Comparison of ENCODE assay signal across 23 cellular contexts in the genomic region with DNA sequence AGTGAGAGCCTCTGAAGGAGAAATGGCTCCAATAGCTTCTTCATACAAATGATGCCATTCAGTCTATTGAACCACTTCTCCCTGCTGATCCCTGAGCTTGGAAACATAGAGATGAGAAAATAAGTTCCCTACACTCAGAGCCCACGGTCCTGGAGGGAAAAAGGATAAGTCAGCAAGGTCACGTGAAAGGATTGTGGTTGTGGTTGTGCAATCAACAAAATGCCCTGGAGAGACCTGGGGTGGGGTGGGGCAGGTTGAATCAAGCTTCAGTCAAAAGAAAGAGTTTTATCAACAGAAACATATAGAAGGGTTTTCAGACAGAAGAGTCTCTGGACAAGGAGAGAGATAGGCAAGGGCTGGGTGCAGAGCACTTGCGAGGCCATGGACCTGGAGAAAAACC. TPM values are rescaled to one million over a fixed set of nuclear protein-coding genes. Genes with fewer than 3 reads are reported as not detected.
DNase-seq lines count a peak whose midpoint lies in the region; ATAC-seq, FAIRE-seq and TF ChIP-seq lines count a peak whose summit lies in the region.
"Had no signal": no experiment of that assay in that cellular context is flagged by ENCODE, and none has a peak within 500 bp of the region (broad histone marks: within the 10 kb centered on the region; RNA-seq: fewer than 3 reads in every experiment).

No MANE protein-coding gene starts in this region.

- H3K4me1 ChIP-seq in HepG2 (ENCODE audit: insufficient read depth, low read length) (no peaks in the 10 kb centered on the region), right lobe of liver (no peaks in the 10 kb centered on the region), upper lobe of right lung (no peaks in the 10 kb centered on the region)
- H3K4me1 ChIP-seq: A549, sigmoid colon had no signal

- in situ Hi-C loops in HepG2 (cut with HindIII; ENCODE audit: extremely low pct_ligation_motif_present, low pct_unique_long_range_greater_than_20kb) = no loop called here

- no TSS peak for BruUV-seq in HepG2 (replicated peaks; lab: Mats Ljungman, UMichigan)

- CTCF ChIA-PET in HepG2 (lab: Yijun Ruan, JAX; ENCODE audit: low intra/inter-chr PET ratio, low total read pairs) = no interaction called here

- no peak for TF ChIP-seq EP300 in HepG2 (IDR thresholded peaks at IDR 0.05; ENCODE audit: low read depth in 2 of 2, low read length in 2 of 2)
- no peak for TF ChIP-seq EP300 in HepG2 (CRISPR knock-in tag; IDR thresholded peaks at IDR 0.05; ENCODE audit: borderline replicate concordance)

- no peaks in the 10 kb centered on the region for H4K20me1 ChIP-seq in HepG2 (ENCODE audit: insufficient read depth, low read length)

- no peak for DNase-seq in HepG2 (ENCODE audit: low spot score)
- DNase-seq in right lobe of liver = no peak
- DNase-seq in SW480 (ENCODE audit: low spot score) = peak; percentile 54
- DNase-seq in fibroblast of the aortic adventitia (ENCODE audit: low read depth) = peak; percentile 33
- DNase-seq in upper lobe of right lung = no peak
- no peak for DNase-seq in activated CD4-positive, alpha-beta T cell treated with anti-CD3 and anti-CD28 coated beads for 4 hours
- no peak for DNase-seq in activated CD4-positive, alpha-beta T cell treated with anti-CD3 and anti-CD28 coated beads for 48 hours
- DNase-seq: activated CD4-positive, alpha-beta T cell treated with anti-CD3 and anti-CD28 coated beads for 36 hours; activated CD8-positive, alpha-beta memory T cell treated with anti-CD3 and anti-CD28 coated beads, Interleukin-2, amount 50 U/mL, for 4 hours; activated gamma-delta T cell; amniotic stem cell; cerebellar nuclear complex; DMS53; MM.1S; NCI-H187; NCI-H446 treated with DMSO at 0.1 percent for 48 hours; SHP77 treated with DMSO at 0.1 percent for 48 hours; sigmoid colon; stimulated activated naive CD8-positive, alpha-beta T cell treated with anti-CD3 and anti-CD28 coated beads, Interleukin-15, Interleukin-2, amounts not matched to agents 100 U/mL and 50 U/mL, for 24 hours had no signal

- no peak overlapping the region for H2AFZ ChIP-seq in HepG2 (ENCODE audit: low read length)

- no peak overlapping the region for H3K4me2 ChIP-seq in HepG2 (ENCODE audit: low read depth, low read length)
- H3K4me2 ChIP-seq: A549 had no signal

- peaks cover 0 to 29% of the 10 kb centered on the region in 2 experiments; a peak in 3 of 5 replicates for H3K27me3 ChIP-seq in HepG2 (ENCODE audit: control insufficient read depth in 1 of 2, insufficient read depth in 2 of 2, low read length in 2 of 2)
- H3K27me3 ChIP-seq in right lobe of liver = no peaks in the 10 kb centered on the region
- H3K27me3 ChIP-seq in upper lobe of right lung = no peaks in the 10 kb centered on the region
- H3K27me3 ChIP-seq: sigmoid colon had no signal

- FAIRE-seq in HepG2 (lab: Jason Lieb, UNC) = no peak
- FAIRE-seq: A549 had no signal

- 12% methylated on average over 3 of the region's 3 CpGs for WGBS in HepG2 (ENCODE audit: low lambda C conversion rate)
- WGBS in right lobe of liver (ENCODE audit: insufficient coverage, low coverage, low lambda C conversion rate, missing lambda C conversion rate) = 38% methylated on average over 3 of the region's 3 CpGs

- H3K9me3 ChIP-seq in HepG2 (ENCODE audit: low read length) = no peaks in the 10 kb centered on the region
- no peaks in the 10 kb centered on the region for H3K9me3 ChIP-seq in right lobe of liver
- no peaks in the 10 kb centered on the region for H3K9me3 ChIP-seq in upper lobe of right lung
- H3K9me3 ChIP-seq: A549, sigmoid colon had no signal

- no peak overlapping the region for H3K9ac ChIP-seq in HepG2 (ENCODE audit: insufficient read depth, low read depth, low read length)

- ATAC-seq in HepG2 (no peak), right lobe of liver (no peak), upper lobe of right lung (peak; percentile 40), HG02759 (IDR thresholded peaks at IDR 0.05; ENCODE audit: unreplicated experiment) (no peak)
- ATAC-seq: A549; activated CD4-positive, alpha-beta T cell treated with anti-CD3 and anti-CD28 coated beads for 36 hours; stimulated activated naive CD8-positive, alpha-beta T cell treated with anti-CD3 and anti-CD28 coated beads, Interleukin-15, Interleukin-2, amounts not matched to agents 100 U/mL and 50 U/mL, for 24 hours had no signal

- TF ChIP-seq POLR2A in HepG2 (IDR thresholded peaks at IDR 0.05; ENCODE audit: insufficient read depth in 1 of 2, low read depth in 2 of 2, low read length in 2 of 2) (no peak), right lobe of liver (IDR thresholded peaks at IDR 0.05) (no peak)

- H3K36me3 ChIP-seq in HepG2 (replicated peaks in 1 of 2; ENCODE audit: control insufficient read depth in 1 of 2, insufficient read depth in 2 of 2, low read length in 2 of 2) (no peaks in the 10 kb centered on the region), right lobe of liver (no peaks in the 10 kb centered on the region), upper lobe of right lung (no peaks in the 10 kb centered on the region)
- H3K36me3 ChIP-seq: sigmoid colon had no signal

- intact Hi-C loops in HepG2 (cut with micrococcal nuclease; ENCODE audit: unreplicated experiment) = no loop called here
- intact Hi-C loops in right lobe of liver (cut with DNase I) = no loop called here
- intact Hi-C loops in upper lobe of right lung (cut with DNase I) = no loop called here

- no peak for TF ChIP-seq RAD21 in HepG2 (CRISPR knock-in tag; IDR thresholded peaks at IDR 0.05)

- TF ChIP-seq CTCF in HepG2 (CRISPR knock-in tag; IDR thresholded peaks at IDR 0.05) = no peak
- TF ChIP-seq CTCF in right lobe of liver (IDR thresholded peaks at IDR 0.05) = no peak
- no peak for TF ChIP-seq CTCF in fibroblast of the aortic adventitia (IDR thresholded peaks at IDR 0.05; ENCODE audit: insufficient read depth, low read length)
- no peak for TF ChIP-seq CTCF in upper lobe of right lung (IDR thresholded peaks at IDR 0.05)

- POLR2A ChIA-PET in HepG2 (lab: Yijun Ruan, JAX) = no interaction called here

- H3K4me3 ChIP-seq in HepG2 (replicated peaks in 1 of 3; ENCODE audit: insufficient read depth in 1 of 3, low read depth in 2 of 3, low read length in 3 of 3) = no peak overlapping the region
- no peak overlapping the region for H3K4me3 ChIP-seq in right lobe of liver
- no peak overlapping the region for H3K4me3 ChIP-seq in fibroblast of the aortic adventitia (ENCODE audit: low read depth, low read length)
- no peak overlapping the region for H3K4me3 ChIP-seq in upper lobe of right lung
- H3K4me3 ChIP-seq: A549, sigmoid colon had no signal

- no peaks in the 10 kb centered on the region for H3K79me2 ChIP-seq in HepG2 (ENCODE audit: insufficient read depth, low read length)

- H3K27ac ChIP-seq in HepG2 (ENCODE audit: extremely low read length, insufficient read depth, low read length) = no peak overlapping the region
- no peak overlapping the region for H3K27ac ChIP-seq in right lobe of liver
- no peak overlapping the region for H3K27ac ChIP-seq in upper lobe of right lung
- H3K27ac ChIP-seq: A549, sigmoid colon had no signal

TF ChIP-seq in HepG2, 621 proteins besides CTCF, POLR2A, EP300 and RAD21:
- TF ChIP-seq ELF1 (CRISPR knock-in tag; IDR thresholded peaks at IDR 0.05) = no peak
- no peak for TF ChIP-seq EHMT2 (IDR thresholded peaks at IDR 0.05; ENCODE audit: borderline replicate concordance, low read depth, low read length)
- no peak for TF ChIP-seq SOX6 (IDR thresholded peaks at IDR 0.05)
- TF ChIP-seq SOX6 (CRISPR knock-in tag; IDR thresholded peaks at IDR 0.05) = no peak
- peak; percentile 46; the same call in 1 of the 2 replicates for TF ChIP-seq CEBPB (IDR thresholded peaks at IDR 0.05; ENCODE audit: borderline replicate concordance, low read depth, low read length)
- TF ChIP-seq THYN1 (CRISPR knock-in tag; IDR thresholded peaks at IDR 0.05; ENCODE audit: borderline replicate concordance, low read depth) = no peak

RNA-seq across cellular contexts. Expression of a gene that starts 30.1 kb away (rescaled TPM):
- total RNA-seq in HepG2 (2016; rRNA removed; fragmentation: Illumina TruSeq; extraction: Trizol) (not detected in 2 replicates), right lobe of liver (under 1 TPM in 2 of 6 experiments, not detected in 4; 0.22 to 0.43 TPM), fibroblast of the aortic adventitia (ENCODE audit: low replicate concordance) (1.1 TPM in 1 of 2 replicates, not detected in the other), upper lobe of right lung (not detected)
- not detected in 2 replicates for total RNA-seq in HepG2 (2016; cell fraction: cytosol; rRNA removed; fragmentation: Illumina TruSeq; extraction: Trizol; ENCODE audit: low read depth)
- total RNA-seq in HepG2 (2016; cell fraction: insoluble cytoplasmic fraction; rRNA removed; fragmentation: Illumina TruSeq; extraction: Trizol) = not detected in 2 replicates
- not detected in 2 replicates for total RNA-seq in HepG2 (2016; cell fraction: membrane; rRNA removed; fragmentation: Illumina TruSeq; extraction: Trizol)
- total RNA-seq in HepG2 (2016; cell fraction: nucleus; rRNA removed; fragmentation: Illumina TruSeq; extraction: Trizol) = not detected in 2 replicates
- not detected in 2 replicates for polyA plus RNA-seq in HepG2 (2011; rRNA removed)
- polyA plus RNA-seq in HepG2 (2011; cell fraction: cytosol; rRNA removed) = not detected in 2 replicates
- polyA plus RNA-seq in HepG2 (2011; cell fraction: nucleus; rRNA removed) = not detected in 2 replicates
- not detected in 2 replicates for polyA plus RNA-seq in HepG2 (2012)
- polyA plus RNA-seq in HepG2 (2016; cell fraction: cytosol; fragmentation: Illumina TruSeq; extraction: Trizol; ENCODE audit: low read depth) = not detected in 2 replicates
- not detected in 2 replicates for polyA plus RNA-seq in HepG2 (2016; cell fraction: insoluble cytoplasmic fraction; fragmentation: Illumina TruSeq; extraction: Trizol; ENCODE audit: low read depth)
- not detected in 2 replicates for polyA plus RNA-seq in HepG2 (2016; cell fraction: membrane; fragmentation: Illumina TruSeq; extraction: Trizol; ENCODE audit: low read depth)
- not detected in 2 replicates for polyA plus RNA-seq in HepG2 (2016; cell fraction: nucleus; fragmentation: Illumina TruSeq; extraction: Trizol; ENCODE audit: insufficient read depth, low read depth)
- 0.54 TPM in 1 of 2 replicates, not detected in the other for polyA minus RNA-seq in HepG2 (2011; rRNA and poly(A)+ RNA removed; ENCODE audit: low replicate concordance)
- polyA minus RNA-seq in HepG2 (2011; cell fraction: cytosol; rRNA and poly(A)+ RNA removed) = not detected in 2 replicates
- not detected in 2 replicates for polyA minus RNA-seq in HepG2 (2011; cell fraction: nucleus; rRNA and poly(A)+ RNA removed)
- total RNA-seq: activated CD4-positive, alpha-beta T cell treated with anti-CD3 and anti-CD28 coated beads for 36 hours; glomerular endothelial cell had no signal
- polyA plus RNA-seq: liver had no signal

Comparison
In these comparisons a context has a peak if more than half of its experiments do, and no peak if none do; other contexts are left out.
1. DNase-seq: peak in SW480 (single experiment) and fibroblast of the aortic adventitia (single experiment); none in HepG2 (single experiment), right lobe of liver (0 of 3), upper lobe of right lung (single experiment), activated CD4-positive, alpha-beta T cell treated with anti-CD3 and anti-CD28 coated beads for 4 hours (0 of 2) and activated CD4-positive, alpha-beta T cell treated with anti-CD3 and anti-CD28 coated beads for 48 hours (single experiment).